ENCODE assay signal across 17 cellular contexts in genomic region chr12:53423597-53423996, GRCh38. TPM values are rescaled to one million over a fixed set of nuclear protein-coding genes. Genes with fewer than 3 reads are reported as not detected.
"Had no signal": no experiment of that assay in that cellular context is flagged by ENCODE, and none has a peak within 500 bp of the region (broad histone marks: within the 10 kb centered on the region; RNA-seq: fewer than 3 reads in every experiment).

TSS of gene AMHR2 (plus strand) at chr12:53423855. CDS start at chr12:53423935, 80 bp downstream.

- H3K9me3 ChIP-seq: esophagus squamous epithelium, pancreas, SK-N-SH, transverse colon had no signal

- H3K27me3 ChIP-seq: esophagus squamous epithelium, pancreas, transverse colon had no signal

- ATAC-seq: activated naive CD4-positive, alpha-beta T cell treated with anti-CD3 and anti-CD28 coated beads, Interleukin-2, amount 50 U/mL, for 72 hours; left colon; pancreas; WTC11 had no signal

- H3K27ac ChIP-seq: esophagus squamous epithelium, skin epidermis, transverse colon had no signal

- H3K36me3 ChIP-seq: esophagus squamous epithelium, pancreas, transverse colon had no signal

- H3K4me3 ChIP-seq: esophagus squamous epithelium, skin epidermis, transverse colon had no signal

- DNase-seq: activated CD4-positive, alpha-beta T cell treated with anti-CD3 and anti-CD28 coated beads for 48 hours; dermis blood vessel endothelial cell; esophagus squamous epithelium; foreskin fibroblast; left colon; retina; SK-N-SH; T-helper 1 cell; transverse colon had no signal

RNA-seq across cellular contexts. Expression of gene AMHR2, which starts in this region (rescaled TPM):
- total RNA-seq: activated T-helper 2 cell treated with anti-CD3 and anti-CD28 coated beads, Interferon-gamma antibody, Interleukin-2, Interleukin-4, amounts not matched to agents 10 μg/mL and 5 μg/mL and 100 μg/mL, durations not matched to agents 14 hours and 24 hours and 36 hours; cerebellum; dermis blood vessel endothelial cell; left colon; lung microvascular endothelial cell; WTC11 had no signal
- polyA plus RNA-seq: neural cell had no signal
